26 cellular contexts compared by ENCODE assay signal in the genomic region with DNA sequence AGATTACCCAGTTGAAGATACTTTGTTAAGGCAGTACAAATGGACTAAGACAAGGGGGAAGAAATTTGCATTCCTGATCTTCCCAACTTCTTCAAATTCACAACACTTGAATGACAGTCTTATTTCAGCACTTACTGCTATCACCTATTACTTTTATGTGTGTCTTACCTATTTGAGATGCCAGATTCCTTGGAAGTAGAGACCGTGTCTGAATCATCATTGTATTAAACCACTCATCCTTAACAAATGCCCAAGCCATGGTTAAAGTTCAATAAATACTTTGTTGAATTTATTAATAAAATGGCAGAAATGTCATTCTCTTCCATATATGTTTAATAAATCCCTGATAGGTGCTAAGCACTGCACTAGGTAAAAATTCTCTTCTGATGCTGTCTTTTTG.
"Had no signal": no experiment of that assay in that cellular context is flagged by ENCODE, and none has a peak within 500 bp of the region (broad histone marks: within the 10 kb centered on the region; RNA-seq: fewer than 3 reads in every experiment).

No MANE protein-coding gene starts in this region.

- H3K27ac ChIP-seq: breast epithelium, coronary artery, heart right ventricle, left lung, skin epidermis, thoracic aorta, vagina had no signal

- H3K9me3 Mint-ChIP-seq: activated T-cell treated with anti-CD3 and anti-CD28 coated beads, Interleukin-2, amount 50 U/mL, for 72 hours; naive B cell; neural crest cell; stimulated activated effector memory CD8-positive, alpha-beta T cell treated with anti-CD3 and anti-CD28 coated beads, Interleukin-12 subunit alpha, Interleukin-12 subunit beta, amount 100 ng/mL, for 72 hours; T-helper 1 cell treated with Interleukin-12 subunit alpha and Interleukin-12 subunit beta and Interleukin-4 antibody, amounts not matched to agents 30 μg/mL and 1 μg/mL, for 36 hours; type B pancreatic cell had no signal

- H3K27ac Mint-ChIP-seq: activated T-cell treated with anti-CD3 and anti-CD28 coated beads, Interleukin-2, amount 50 U/mL, for 72 hours; T-helper 1 cell treated with Interleukin-12 subunit alpha and Interleukin-12 subunit beta and Interleukin-4 antibody, amounts not matched to agents 30 μg/mL and 1 μg/mL, for 36 hours; type B pancreatic cell had no signal

- H3K4me1 ChIP-seq: breast epithelium, heart right ventricle, left lung, vagina had no signal

- H3K4me1 Mint-ChIP-seq: neural crest cell had no signal

- H3K27me3 ChIP-seq: breast epithelium, heart right ventricle, left lung, right lobe of liver, vagina had no signal

- H3K4me3 ChIP-seq: breast epithelium, coronary artery, heart right ventricle, left lung, lung, right lobe of liver, skin epidermis, thoracic aorta, vagina had no signal

- H3K4me3 Mint-ChIP-seq: neural crest cell; stimulated activated effector memory CD8-positive, alpha-beta T cell treated with anti-CD3 and anti-CD28 coated beads, Interleukin-12 subunit alpha, Interleukin-12 subunit beta, amount 100 ng/mL, for 72 hours; T-helper 1 cell treated with Interleukin-12 subunit alpha and Interleukin-12 subunit beta and Interleukin-4 antibody, amounts not matched to agents 30 μg/mL and 1 μg/mL, for 36 hours; type B pancreatic cell had no signal

- DNase-seq: activated CD4-positive, alpha-beta T cell treated with anti-CD3 and anti-CD28 coated beads for 4 hours; activated CD4-positive, alpha-beta T cell treated with anti-CD3 and anti-CD28 coated beads, Interleukin-2, amount 50 U/mL, for 48 hours; activated CD4-positive, CD25-positive, alpha-beta regulatory T cell; activated CD8-positive, alpha-beta memory T cell treated with anti-CD3 and anti-CD28 coated beads, Interleukin-2, amount 50 U/mL, for 48 hours; activated effector memory CD4-positive, alpha-beta T cell treated with Interleukin-2 at 50 U/mL for 16 hours; amniotic stem cell; cerebellar nuclear complex; erythroblast; foreskin fibroblast; heart right ventricle; left lung; naive B cell; occipital lobe; right lobe of liver; stimulated activated CD4-positive, alpha-beta T cell treated with anti-CD3 and anti-CD28 coated beads, Interleukin-2, amount 100 ng/mL, for 24 hours had no signal

- H3K27me3 Mint-ChIP-seq: naive B cell, type B pancreatic cell had no signal

- H3K9me3 ChIP-seq: breast epithelium, heart right ventricle, left lung, right lobe of liver, thoracic aorta, vagina had no signal

- ATAC-seq: heart right ventricle, left lung had no signal
